ENCODE assay signal across 8 cellular contexts in the genomic region with DNA sequence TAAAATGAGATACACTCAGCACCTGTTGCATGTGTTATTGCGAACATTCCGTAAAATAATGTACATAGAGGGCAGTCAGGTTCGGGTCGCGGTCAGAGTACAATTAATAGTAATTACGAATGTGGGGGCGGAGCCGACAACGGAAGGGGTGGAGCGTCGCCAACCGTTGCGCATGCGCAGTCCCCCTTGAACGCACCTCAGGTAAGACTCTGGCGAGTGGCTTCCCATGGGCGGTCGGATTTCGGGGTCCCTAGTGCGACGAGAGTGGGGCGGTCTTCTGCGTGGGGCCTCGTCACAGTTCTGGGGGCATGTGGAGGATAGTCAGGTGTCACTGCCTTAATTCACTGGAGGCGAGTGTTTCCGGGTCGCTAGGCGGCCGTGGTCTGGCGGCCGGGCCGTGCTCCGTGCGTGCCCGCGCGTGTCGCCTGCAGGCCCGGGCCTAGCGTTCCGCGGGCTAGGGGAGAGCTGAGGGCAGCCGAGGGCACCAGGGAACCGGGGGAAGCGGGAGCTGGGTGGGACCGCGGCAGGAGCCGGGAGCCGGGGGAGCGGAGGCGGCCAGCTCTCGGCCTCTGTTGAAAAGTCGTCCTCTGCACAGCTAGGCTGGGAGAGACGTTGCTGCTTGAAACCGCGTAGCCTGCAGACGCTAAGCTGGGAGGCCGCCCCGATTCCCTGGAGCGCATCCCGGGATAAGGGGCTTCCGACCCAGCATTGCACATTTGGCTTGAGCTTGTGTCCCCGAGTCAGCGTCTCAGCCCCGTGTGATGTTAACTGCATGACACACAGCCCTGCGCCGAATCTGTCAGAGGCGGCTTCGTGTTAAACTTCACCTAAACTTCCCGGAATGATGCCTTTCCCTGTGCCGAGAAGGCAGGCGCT. TPM values are rescaled to one million over a fixed set of nuclear protein-coding genes. Genes with fewer than 3 reads are reported as not detected.
DNase-seq lines count a peak whose midpoint lies in the region; ATAC-seq and TF ChIP-seq lines count a peak whose summit lies in the region.

A gene (plus strand): TSS at position 177 of the 876 bp plus-strand sequence. CDS start 3,209 bp downstream, outside the sequence.

- H3K9ac ChIP-seq in stomach smooth muscle (ENCODE audit: low read length in 2 of 2): peak within 1 kb of the TSS; percentile 52 to 93

- peak; percentile 88 for DNase-seq in Daoy (ENCODE audit: low read depth)
- DNase-seq in GM23338 (ENCODE audit: low spot score): peak; percentile 87
- DNase-seq in LNCaP clone FGC (ENCODE audit: low read depth): peak; percentile 47
- peak; percentile 88 for DNase-seq in RPMI8226
- peak; percentile 82 to 84 for DNase-seq in activated T-helper 1 cell treated with anti-CD3 and anti-CD28 coated beads, Interleukin-2, amount 50 U/mL, for 16 hours (ENCODE audit: low read depth in 1 of 2, low spot score in 1 of 2)
- DNase-seq in fibroblast of mammary gland (ENCODE audit: low read depth): peak; percentile 78
- DNase-seq in natural killer cell treated with Interleukin-12 subunit alpha and Interleukin-12 subunit beta and Interleukin-15 and Interleukin-18, amount 100 ng/mL, for 72 hours (ENCODE audit: low spot score): peak; percentile 89

- no peaks in the 10 kb centered on the region for H3K27me3 ChIP-seq in GM23338 (ENCODE audit: insufficient read depth)
- H3K27me3 ChIP-seq in stomach smooth muscle (ENCODE audit: control insufficient read depth in 1 of 2, insufficient read depth in 2 of 2, low read length in 2 of 2): no peaks in the 10 kb centered on the region

- H3K27me3 Mint-ChIP-seq in GM23338 (ENCODE audit: insufficient read depth, low read depth, poor library complexity): peaks cover 28% of the 10 kb centered on the region
- H3K27me3 Mint-ChIP-seq in natural killer cell treated with Interleukin-12 subunit alpha and Interleukin-12 subunit beta and Interleukin-15 and Interleukin-18, amount 100 ng/mL, for 72 hours: no peaks in the 10 kb centered on the region

- H2AFZ ChIP-seq in GM23338: no peak within 1 kb of the TSS; the same call in 1 of the 2 replicates

- H3K27ac ChIP-seq in GM23338 (ENCODE audit: low read depth) (peak within 1 kb of the TSS; percentile 89), stomach smooth muscle (ENCODE audit: low read length) (peak within 1 kb of the TSS; percentile 82)

- peaks cover 3% of the 10 kb centered on the region; the same call in 1 of the 3 replicates for H3K9me3 Mint-ChIP-seq in GM23338
- H3K9me3 Mint-ChIP-seq in natural killer cell treated with Interleukin-12 subunit alpha and Interleukin-12 subunit beta and Interleukin-15 and Interleukin-18, amount 100 ng/mL, for 72 hours: no peaks in the 10 kb centered on the region

- H3K9me3 ChIP-seq in stomach smooth muscle (ENCODE audit: control insufficient read depth in 2 of 2, low read length in 2 of 2): no peaks in the 10 kb centered on the region

- H3K36me3 Mint-ChIP-seq in GM23338 (ENCODE audit: low read depth): peaks cover 30% of the 10 kb centered on the region
- peaks cover 2% of the 10 kb centered on the region for H3K36me3 Mint-ChIP-seq in natural killer cell treated with Interleukin-12 subunit alpha and Interleukin-12 subunit beta and Interleukin-15 and Interleukin-18, amount 100 ng/mL, for 72 hours

- TF ChIP-seq CTCF in GM23338 (conservative IDR thresholded peaks at IDR 0.05; ENCODE audit: low read depth in 2 of 2) (no peak), LNCaP clone FGC (IDR thresholded peaks at IDR 0.05; ENCODE audit: control insufficient read depth, extremely low read depth, insufficient read depth) (no peak), fibroblast of mammary gland (conservative IDR thresholded peaks at IDR 0.05; ENCODE audit: control insufficient read depth, insufficient read depth, low read depth, low read length) (no peak)

- peaks cover 45% of the 10 kb centered on the region for H3K4me1 Mint-ChIP-seq in GM23338
- H3K4me1 Mint-ChIP-seq in natural killer cell treated with Interleukin-12 subunit alpha and Interleukin-12 subunit beta and Interleukin-15 and Interleukin-18, amount 100 ng/mL, for 72 hours (ENCODE audit: low read depth in 2 of 2): peaks cover 15 to 22% of the 10 kb centered on the region in 2 donors

- peak within 1 kb of the TSS; percentile 96 for H3K27ac Mint-ChIP-seq in GM23338
- H3K27ac Mint-ChIP-seq in natural killer cell treated with Interleukin-12 subunit alpha and Interleukin-12 subunit beta and Interleukin-15 and Interleukin-18, amount 100 ng/mL, for 72 hours: peak within 1 kb of the TSS; percentile 97 to 99

- peaks cover 8% of the 10 kb centered on the region; the same call in 1 of the 2 replicates for H3K36me3 ChIP-seq in GM23338 (ENCODE audit: insufficient read depth)
- H3K36me3 ChIP-seq in stomach smooth muscle (ENCODE audit: control insufficient read depth in 2 of 2, insufficient read depth in 2 of 2, low read length in 2 of 2): peaks cover 3 to 7% of the 10 kb centered on the region in 2 donors

- peaks cover 52% of the 10 kb centered on the region for H3K79me2 ChIP-seq in GM23338 (replicated peaks; ENCODE audit: insufficient read depth)

- ATAC-seq in GM23338: peak; percentile 50
- ATAC-seq in natural killer cell treated with Interleukin-12 subunit alpha and Interleukin-12 subunit beta and Interleukin-15 and Interleukin-18, amount 100 ng/mL, for 72 hours: peak; percentile 90 to 93

- H3K4me2 ChIP-seq in GM23338: peak within 1 kb of the TSS; percentile 91

- H3K9me2 ChIP-seq in GM23338 (ENCODE audit: insufficient read depth): no peaks in the 10 kb centered on the region

- no peaks in the 10 kb centered on the region for H4K20me1 ChIP-seq in GM23338 (replicated peaks; ENCODE audit: insufficient read depth)

- peak within 1 kb of the TSS; percentile 90 for H3K4me3 Mint-ChIP-seq in GM23338
- H3K4me3 Mint-ChIP-seq in natural killer cell treated with Interleukin-12 subunit alpha and Interleukin-12 subunit beta and Interleukin-15 and Interleukin-18, amount 100 ng/mL, for 72 hours: peak within 1 kb of the TSS; percentile 94

- peaks cover 15% of the 10 kb centered on the region; the same call in 1 of the 2 replicates for H3F3A ChIP-seq in GM23338 (replicated peaks; ENCODE audit: low read depth)

- H3K4me3 ChIP-seq in GM23338: peak within 1 kb of the TSS; percentile 84
- H3K4me3 ChIP-seq in LNCaP clone FGC (ENCODE audit: low read depth, low read length): peak within 1 kb of the TSS; percentile 79
- peak within 1 kb of the TSS; percentile 84 for H3K4me3 ChIP-seq in fibroblast of mammary gland (ENCODE audit: control insufficient read depth, low read depth, low read length)
- H3K4me3 ChIP-seq in stomach smooth muscle (ENCODE audit: low read length in 2 of 2): peak within 1 kb of the TSS; percentile 90 to 97

- H3K4me1 ChIP-seq in GM23338 (ENCODE audit: insufficient read depth) (peaks cover 58% of the 10 kb centered on the region), stomach smooth muscle (ENCODE audit: control insufficient read depth, insufficient read depth, low read length) (peaks cover 14% of the 10 kb centered on the region)

TF ChIP-seq in GM23338, 12 proteins besides CTCF, POLR2A, EP300 and RAD21:
- peak; percentile 98 for TF ChIP-seq POLR2AphosphoS5 (IDR thresholded peaks at IDR 0.05; ENCODE audit: low read depth)
- TF ChIP-seq, protein P1, sequence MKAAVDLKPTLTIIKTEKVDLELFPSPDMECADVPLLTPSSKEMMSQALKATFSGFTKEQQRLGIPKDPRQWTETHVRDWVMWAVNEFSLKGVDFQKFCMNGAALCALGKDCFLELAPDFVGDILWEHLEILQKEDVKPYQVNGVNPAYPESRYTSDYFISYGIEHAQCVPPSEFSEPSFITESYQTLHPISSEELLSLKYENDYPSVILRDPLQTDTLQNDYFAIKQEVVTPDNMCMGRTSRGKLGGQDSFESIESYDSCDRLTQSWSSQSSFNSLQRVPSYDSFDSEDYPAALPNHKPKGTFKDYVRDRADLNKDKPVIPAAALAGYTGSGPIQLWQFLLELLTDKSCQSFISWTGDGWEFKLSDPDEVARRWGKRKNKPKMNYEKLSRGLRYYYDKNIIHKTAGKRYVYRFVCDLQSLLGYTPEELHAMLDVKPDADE (IDR thresholded peaks at IDR 0.05): no peak

RNA-seq across cellular contexts. Expression of the gene that starts here (rescaled TPM):
- total RNA-seq in Daoy (2014; rRNA removed; shearing (Covaris generic)): 10.5 and 23.5 TPM in 2 replicates
- total RNA-seq in GM23338 (2014; rRNA removed; shearing (Covaris generic)): 78.4 and 83.6 TPM in 2 replicates
- polyA plus RNA-seq in GM23338 (2016; fragmentation: Nextera tagmentation; extraction: Ambion mirVana): 176 and 191 TPM in 2 replicates
- total RNA-seq in natural killer cell treated with Interleukin-12 subunit alpha and Interleukin-12 subunit beta and Interleukin-15 and Interleukin-18, amount 100 ng/mL, for 72 hours: 10 to 100 TPM; 32.6 to 37.9 TPM

Comparison
In these comparisons a context has a peak if more than half of its experiments do, and no peak if none do; other contexts are left out.
1. Peak in every context shown above with its lines: DNase-seq, ATAC-seq, H3K4me3 ChIP-seq and H3K27ac ChIP-seq.